Comparison of ENCODE assay signal across 15 cellular contexts in the genomic region with DNA sequence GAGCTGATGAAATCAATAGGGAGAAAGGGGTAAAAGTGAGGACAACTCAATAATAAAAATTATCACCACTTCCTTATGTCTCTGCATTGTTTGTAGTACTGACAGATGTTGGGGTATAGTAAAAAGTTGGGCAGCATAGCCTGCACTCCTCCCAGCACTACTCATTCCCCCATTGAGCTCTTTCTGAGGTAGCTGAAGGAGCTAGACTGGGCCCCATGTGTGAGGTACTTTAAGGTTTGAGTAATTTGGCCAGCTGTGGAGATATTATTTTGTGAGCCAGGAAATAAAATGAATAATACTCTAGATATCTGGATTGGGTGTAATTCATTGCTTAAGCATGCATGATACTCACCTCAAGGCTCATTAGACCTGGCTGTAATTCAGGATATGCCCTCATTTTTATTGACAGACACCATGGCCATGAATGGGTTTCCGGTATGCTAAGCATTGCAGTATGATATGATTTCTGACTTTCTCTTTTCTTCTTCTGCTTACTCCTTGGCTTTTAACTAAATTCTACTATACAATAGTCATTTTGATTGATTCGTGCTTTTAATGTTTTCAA.
DNase-seq lines count a peak whose midpoint lies in the region; ATAC-seq and TF ChIP-seq lines count a peak whose summit lies in the region.
"Had no signal": no experiment of that assay in that cellular context is flagged by ENCODE, and none has a peak within 500 bp of the region (broad histone marks: within the 10 kb centered on the region; RNA-seq: fewer than 3 reads in every experiment).

No MANE protein-coding gene starts in this region.

- no peaks in the 10 kb centered on the region for H3K9me3 ChIP-seq in MG63
- H3K9me3 ChIP-seq in uterus = no peaks in the 10 kb centered on the region

- ATAC-seq in GM19351 (IDR thresholded peaks at IDR 0.05; ENCODE audit: unreplicated experiment) = no peak
- no peak for ATAC-seq in GM18873 (IDR thresholded peaks at IDR 0.05; ENCODE audit: low FRiP score, unreplicated experiment)
- ATAC-seq: CD8-positive, alpha-beta T cell; Right ventricle myocardium inferior had no signal

- H3K36me3 ChIP-seq in MG63 = no peaks in the 10 kb centered on the region
- no peaks in the 10 kb centered on the region for H3K36me3 ChIP-seq in uterus

- DNase-seq in ELR (ENCODE audit: low read depth) (peak; percentile 32), MG63 (peak; percentile 56), epithelial cell of prostate (ENCODE audit: low read depth, low spot score) (peak; percentile 69), retinal pigment epithelial cell (ENCODE audit: low read depth) (peak; percentile 51), middle frontal gyrus (ENCODE audit: extremely low spot score, low spot score) (no peak), uterus (no peak)
- DNase-seq: activated CD4-positive, alpha-beta T cell treated with anti-CD3 and anti-CD28 coated beads for 1 hour; activated naive CD8-positive, alpha-beta T cell treated with anti-CD3 and anti-CD28 coated beads, Interleukin-2, amount 10 ng/mL, durations not matched to agents 7 days and 5 days; activated T-cell treated with anti-CD3 and anti-CD28 coated beads for 4 hours; CD8-positive, alpha-beta T cell; stimulated activated CD4-positive, alpha-beta T cell treated with anti-CD3 and anti-CD28 coated beads, Interleukin-15, amount 100 ng/mL, for 24 hours; T-helper 2 cell had no signal

- no peak for TF ChIP-seq POLR2A in uterus (IDR thresholded peaks at IDR 0.05)

- H3K4me1 ChIP-seq in uterus = no peaks in the 10 kb centered on the region

- no peak for TF ChIP-seq CTCF in retinal pigment epithelial cell (conservative IDR thresholded peaks at IDR 0.05; ENCODE audit: low read depth, low read length)
- TF ChIP-seq CTCF in uterus (IDR thresholded peaks at IDR 0.05) = no peak

- H3K4me3 ChIP-seq in MG63 = no peak overlapping the region
- H3K4me3 ChIP-seq in retinal pigment epithelial cell (ENCODE audit: low read length) = no peak overlapping the region
- no peak overlapping the region for H3K4me3 ChIP-seq in uterus

- intact Hi-C loops in uterus (cut with DNase I; ENCODE audit: low total_unique reads) = no loop called here

- peak overlapping the region; percentile 72 for H3K27ac ChIP-seq in epithelial cell of prostate
- H3K27ac ChIP-seq in uterus = no peak overlapping the region

- H3K27me3 ChIP-seq in MG63 (no peaks in the 10 kb centered on the region), uterus (no peaks in the 10 kb centered on the region)

Comparison
In these comparisons a context has a peak if more than half of its experiments do, and no peak if none do; other contexts are left out.
1. DNase-seq: peak in ELR (single experiment), MG63 (single experiment), epithelial cell of prostate (single experiment) and retinal pigment epithelial cell (single experiment); none in middle frontal gyrus (single experiment) and uterus (0 of 2).